20 cellular contexts compared by ENCODE assay signal in genomic region chr6:169229611-169230321, GRCh38. TPM values are rescaled to one million over a fixed set of nuclear protein-coding genes. Genes with fewer than 3 reads are reported as not detected.
DNase-seq lines count a peak whose midpoint lies in the region; TF ChIP-seq lines count a peak whose summit lies in the region.
"Had no signal": no experiment of that assay in that cellular context is flagged by ENCODE, and none has a peak within 500 bp of the region (broad histone marks: within the 10 kb centered on the region; RNA-seq: fewer than 3 reads in every experiment).

No MANE protein-coding gene starts in this region.

- no peaks in the 10 kb centered on the region for H3K9me3 ChIP-seq in left ventricle myocardium inferior (replicated peaks)
- no peaks in the 10 kb centered on the region for H3K9me3 ChIP-seq in osteoblast (ENCODE audit: low read depth, low read length)
- H3K9me3 ChIP-seq: body of pancreas, transverse colon had no signal

- peak overlapping the region; percentile 33 for H3K27ac ChIP-seq in left ventricle myocardium inferior (replicated peaks)
- peak overlapping the region; percentile 37 for H3K27ac ChIP-seq in osteoblast (ENCODE audit: low read depth, low read length)
- H3K27ac ChIP-seq: SJSA1 had no signal

- no peak overlapping the region for H3K4me3 Mint-ChIP-seq in brain
- H3K4me3 Mint-ChIP-seq: activated CD8-positive, alpha-beta T cell treated with anti-CD3 and anti-CD28 coated beads for 36 hours; IgD-negative memory B cell had no signal

- H3K4me3 ChIP-seq in left ventricle myocardium inferior, result no peak overlapping the region
- no peak overlapping the region for H3K4me3 ChIP-seq in osteoblast (ENCODE audit: insufficient read depth, low read length)
- H3K4me3 ChIP-seq: body of pancreas, SJSA1, transverse colon had no signal

- H3K4me2 ChIP-seq in osteoblast (ENCODE audit: insufficient read depth, low read length), result no peak overlapping the region

- DNase-seq in Ammon's horn (ENCODE audit: low spot score), result peak; percentile 67
- DNase-seq in left ventricle myocardium inferior, result no peak
- no peak for DNase-seq in osteoblast (ENCODE audit: insufficient read length, low spot score, missing footprints)
- no peak for DNase-seq in NCI-H2107 (lab: John Stamatoyannopoulos, UW)
- no peak for DNase-seq in NCI-H2081 (lab: John Stamatoyannopoulos, UW)
- DNase-seq in NCI-H748 (lab: John Stamatoyannopoulos, UW; ENCODE audit: unreplicated experiment), result no peak
- no peak for DNase-seq in LoVo (ENCODE audit: low spot score)
- DNase-seq: activated CD8-positive, alpha-beta T cell treated with anti-CD3 and anti-CD28 coated beads for 36 hours; activated gamma-delta T cell; body of pancreas; glutamatergic neuron; islet precursor cell; NCI-H1105; NCI-H446; right cardiac atrium; stimulated activated CD4-positive, alpha-beta T cell treated with anti-CD3 and anti-CD28 coated beads, Interleukin-2, amount 100 ng/mL, for 48 hours; transverse colon had no signal

- H3K36me3 Mint-ChIP-seq in brain, result peaks cover 35% of the 10 kb centered on the region

- no peaks in the 10 kb centered on the region for H3K79me2 ChIP-seq in osteoblast (ENCODE audit: insufficient read depth, low read length)

- no peaks in the 10 kb centered on the region for H3K4me1 ChIP-seq in left ventricle myocardium inferior
- peaks cover 3% of the 10 kb centered on the region for H3K4me1 ChIP-seq in osteoblast (ENCODE audit: insufficient read depth, low read length)
- H3K4me1 ChIP-seq: body of pancreas, SJSA1, transverse colon had no signal

- peaks cover 0 to 4% (median under 1%) of the 10 kb centered on the region in 5 experiments for H3K9me3 Mint-ChIP-seq in brain

- intact Hi-C loops in left ventricle myocardium inferior (cut with micrococcal nuclease), result no loop called here

- no peaks in the 10 kb centered on the region for H4K20me1 ChIP-seq in osteoblast (ENCODE audit: insufficient read depth, low read length)

- H3K27me3 ChIP-seq in left ventricle myocardium inferior (ENCODE audit: low read depth) (peaks cover 25% of the 10 kb centered on the region), osteoblast (ENCODE audit: insufficient read depth, low read length) (no peaks in the 10 kb centered on the region)
- H3K27me3 ChIP-seq: body of pancreas, SJSA1, transverse colon had no signal

- H3K4me1 Mint-ChIP-seq in brain, result peaks cover 17% of the 10 kb centered on the region

- TF ChIP-seq CTCF in brain (conservative IDR thresholded peaks at IDR 0.05), result no peak
- no peak for TF ChIP-seq CTCF in left ventricle myocardium inferior (IDR thresholded peaks at IDR 0.05; ENCODE audit: borderline replicate concordance)
- TF ChIP-seq CTCF in osteoblast (IDR thresholded peaks at IDR 0.05; ENCODE audit: extremely low read depth, low read depth, low read length), result no peak

- peaks cover 3% of the 10 kb centered on the region for H3K27me3 Mint-ChIP-seq in brain
- H3K27me3 Mint-ChIP-seq: IgD-negative memory B cell had no signal

- H3K27ac Mint-ChIP-seq in brain, result peak overlapping the region; percentile 26 to 87 (median 54)
- H3K27ac Mint-ChIP-seq: activated CD8-positive, alpha-beta T cell treated with anti-CD3 and anti-CD28 coated beads for 36 hours; IgD-negative memory B cell had no signal

- no peak overlapping the region for H2AFZ ChIP-seq in osteoblast (ENCODE audit: low read length)

- H3K36me3 ChIP-seq in left ventricle myocardium inferior, result peaks cover 7% of the 10 kb centered on the region
- peaks cover 100% of the 10 kb centered on the region for H3K36me3 ChIP-seq in osteoblast (ENCODE audit: insufficient read depth, low read length)
- H3K36me3 ChIP-seq: SJSA1, transverse colon had no signal

RNA-seq across cellular contexts. Expression of gene THBS2, which starts 23.9 kb away (rescaled TPM):
- 12.9 TPM for polyA plus RNA-seq in brain (ENCODE audit: insufficient read depth, low read depth, low replicate concordance)
- total RNA-seq in left ventricle myocardium inferior (6.9 TPM), osteoblast (1,102 and 1,498 TPM in 2 replicates)
- total RNA-seq: activated CD8-positive, alpha-beta T cell treated with anti-CD3 and anti-CD28 coated beads for 36 hours; SJSA1 had no signal

Comparison
In these comparisons a context has a peak if more than half of its experiments do, and no peak if none do; other contexts are left out.
1. RNA of gene THBS2, which starts 23.9 kb away (total RNA-seq): 1,102 to 1,498 TPM in osteoblast; 6.9 TPM in left ventricle myocardium inferior (single experiment); every median in the first group is over 100 times any median in the second.